Comparison of ENCODE assay signal across 11 cellular contexts in genomic region chr22:31287818-31288495, GRCh38. TPM values are rescaled to one million over a fixed set of nuclear protein-coding genes. Genes with fewer than 3 reads are reported as not detected.
DNase-seq lines count a peak whose midpoint lies in the region; ATAC-seq and TF ChIP-seq lines count a peak whose summit lies in the region.
"Had no signal": no experiment of that assay in that cellular context is flagged by ENCODE, and none has a peak within 500 bp of the region (broad histone marks: within the 10 kb centered on the region; RNA-seq: fewer than 3 reads in every experiment).

No MANE protein-coding gene starts in this region.

- H3K36me3 ChIP-seq in KOPT-K1 (ENCODE audit: insufficient read depth, low read length), result no peaks in the 10 kb centered on the region

- DNase-seq in CD4-positive, alpha-beta T cell, result no peak
- DNase-seq in activated naive CD8-positive, alpha-beta T cell treated with anti-CD3 and anti-CD28 coated beads, Interleukin-2, amount 50 U/mL, for 24 hours, result no peak
- DNase-seq in natural killer cell treated with Interleukin-12 subunit alpha and Interleukin-12 subunit beta and Interleukin-15 and Interleukin-18, amount 100 ng/mL, for 72 hours (ENCODE audit: low spot score), result peak; percentile 45
- DNase-seq in HuH-7 (ENCODE audit: low spot score) (no peak), NCI-H774 (lab: John Stamatoyannopoulos, UW) (no peak), DMS 273 (lab: John Stamatoyannopoulos, UW; ENCODE audit: unreplicated experiment) (no peak)
- DNase-seq: dermis blood vessel endothelial cell, hippocampal formation, NCI-H1436 treated with DMSO at 0.1 percent for 48 hours had no signal

- peak overlapping the region; percentile 94 for H3K4me3 Mint-ChIP-seq in CD4-positive, alpha-beta T cell
- H3K4me3 Mint-ChIP-seq in activated naive CD8-positive, alpha-beta T cell treated with anti-CD3 and anti-CD28 coated beads, Interleukin-2, amount 50 U/mL, for 24 hours, result peak overlapping the region; percentile 92
- peak overlapping the region; percentile 22 for H3K4me3 Mint-ChIP-seq in natural killer cell treated with Interleukin-12 subunit alpha and Interleukin-12 subunit beta and Interleukin-15 and Interleukin-18, amount 100 ng/mL, for 72 hours

- H3K4me1 Mint-ChIP-seq in CD4-positive, alpha-beta T cell (ENCODE audit: low read depth), result peaks cover 86% of the 10 kb centered on the region
- H3K4me1 Mint-ChIP-seq in activated naive CD8-positive, alpha-beta T cell treated with anti-CD3 and anti-CD28 coated beads, Interleukin-2, amount 50 U/mL, for 24 hours, result peaks cover 84% of the 10 kb centered on the region
- H3K4me1 Mint-ChIP-seq in natural killer cell treated with Interleukin-12 subunit alpha and Interleukin-12 subunit beta and Interleukin-15 and Interleukin-18, amount 100 ng/mL, for 72 hours (ENCODE audit: low read depth in 2 of 2), result peaks cover 61 to 71% of the 10 kb centered on the region in 2 donors

- H3K27ac ChIP-seq in CD4-positive, alpha-beta T cell (ENCODE audit: low read depth, low read length), result peak overlapping the region; percentile 100
- H3K27ac ChIP-seq in KOPT-K1 (ENCODE audit: low read depth, low read length, poor library complexity, severe bottlenecking), result peak overlapping the region; percentile 24

- peaks cover 100% of the 10 kb centered on the region for H3K36me3 Mint-ChIP-seq in CD4-positive, alpha-beta T cell (ENCODE audit: low read depth)
- peaks cover 6% of the 10 kb centered on the region for H3K36me3 Mint-ChIP-seq in activated naive CD8-positive, alpha-beta T cell treated with anti-CD3 and anti-CD28 coated beads, Interleukin-2, amount 50 U/mL, for 24 hours (ENCODE audit: low read depth)
- H3K36me3 Mint-ChIP-seq in natural killer cell treated with Interleukin-12 subunit alpha and Interleukin-12 subunit beta and Interleukin-15 and Interleukin-18, amount 100 ng/mL, for 72 hours, result no peaks in the 10 kb centered on the region

- no peaks in the 10 kb centered on the region for H3K27me3 Mint-ChIP-seq in CD4-positive, alpha-beta T cell
- no peaks in the 10 kb centered on the region for H3K27me3 Mint-ChIP-seq in activated naive CD8-positive, alpha-beta T cell treated with anti-CD3 and anti-CD28 coated beads, Interleukin-2, amount 50 U/mL, for 24 hours
- no peaks in the 10 kb centered on the region for H3K27me3 Mint-ChIP-seq in natural killer cell treated with Interleukin-12 subunit alpha and Interleukin-12 subunit beta and Interleukin-15 and Interleukin-18, amount 100 ng/mL, for 72 hours

- no peaks in the 10 kb centered on the region for H3K9me3 Mint-ChIP-seq in CD4-positive, alpha-beta T cell
- H3K9me3 Mint-ChIP-seq in activated naive CD8-positive, alpha-beta T cell treated with anti-CD3 and anti-CD28 coated beads, Interleukin-2, amount 50 U/mL, for 24 hours, result no peaks in the 10 kb centered on the region
- no peaks in the 10 kb centered on the region for H3K9me3 Mint-ChIP-seq in natural killer cell treated with Interleukin-12 subunit alpha and Interleukin-12 subunit beta and Interleukin-15 and Interleukin-18, amount 100 ng/mL, for 72 hours

- intact Hi-C loops in CD4-positive, alpha-beta T cell (cut with DNase I, micrococcal nuclease), result loop anchor here in 1 of 2 experiments (5.0 kb wide), 1 partner anchor 204 kb away; no protein-coding TSS in a partner anchor

- CTCF ChIA-PET in CD4-positive, alpha-beta T cell (lab: Charles Lee), result interaction anchor here (1.0 to 1.2 kb wide), 2 partner anchors 15 to 25 kb away, joined by 3 to 7 read pairs; no protein-coding TSS in a partner anchor

- no peaks in the 10 kb centered on the region for H3K27me3 ChIP-seq in CD4-positive, alpha-beta T cell (ENCODE audit: control insufficient read depth, insufficient read depth, low read length)

- POLR2A ChIA-PET in CD4-positive, alpha-beta T cell (lab: Charles Lee), result interaction anchor here (0.8 to 14.2 kb wide), 5 partner anchors 10 to 58 kb away, joined by 3 to 1064 read pairs (median 113); partner anchors contain the start of gene PATZ1

- ATAC-seq in CD4-positive, alpha-beta T cell (ENCODE audit: poor library complexity), result no peak
- no peak for ATAC-seq in activated naive CD8-positive, alpha-beta T cell treated with anti-CD3 and anti-CD28 coated beads, Interleukin-2, amount 50 U/mL, for 24 hours
- no peak for ATAC-seq in natural killer cell treated with Interleukin-12 subunit alpha and Interleukin-12 subunit beta and Interleukin-15 and Interleukin-18, amount 100 ng/mL, for 72 hours
- ATAC-seq in GM19351 (IDR thresholded peaks at IDR 0.05; ENCODE audit: unreplicated experiment), result no peak

- H3K27ac Mint-ChIP-seq in CD4-positive, alpha-beta T cell, result peak overlapping the region; percentile 98
- peak overlapping the region; percentile 86 for H3K27ac Mint-ChIP-seq in activated naive CD8-positive, alpha-beta T cell treated with anti-CD3 and anti-CD28 coated beads, Interleukin-2, amount 50 U/mL, for 24 hours
- peak overlapping the region; percentile 82 to 96 for H3K27ac Mint-ChIP-seq in natural killer cell treated with Interleukin-12 subunit alpha and Interleukin-12 subunit beta and Interleukin-15 and Interleukin-18, amount 100 ng/mL, for 72 hours

- TF ChIP-seq CTCF in CD4-positive, alpha-beta T cell (IDR thresholded peaks at IDR 0.05), result no peak

- H3K9me3 ChIP-seq in CD4-positive, alpha-beta T cell (ENCODE audit: control insufficient read depth, low read length), result no peaks in the 10 kb centered on the region
- H3K9me3 ChIP-seq in KOPT-K1 (ENCODE audit: insufficient read depth, low read length, poor library complexity, severe bottlenecking), result no peaks in the 10 kb centered on the region

RNA-seq across cellular contexts. Expression of gene PIK3IP1, which starts 4.3 kb away (rescaled TPM):
- 1,000 to 10,000 TPM; 1,063 to 1,072 TPM for total RNA-seq in CD4-positive, alpha-beta T cell
- 1 to 10 TPM in 1 of 2 donors, under 1 TPM in 1; 0.74 to 1.0 TPM for total RNA-seq in natural killer cell treated with Interleukin-12 subunit alpha and Interleukin-12 subunit beta and Interleukin-15 and Interleukin-18, amount 100 ng/mL, for 72 hours

RNA-seq across cellular contexts. Expression of gene PATZ1, which starts 58.2 kb away (rescaled TPM):
- total RNA-seq in CD4-positive, alpha-beta T cell, result 10 to 100 TPM; 54.4 to 58.3 TPM
- 10 to 100 TPM; 13.9 to 34.1 TPM for total RNA-seq in natural killer cell treated with Interleukin-12 subunit alpha and Interleukin-12 subunit beta and Interleukin-15 and Interleukin-18, amount 100 ng/mL, for 72 hours

Comparison
In these comparisons a context has a peak if more than half of its experiments do, and no peak if none do; other contexts are left out.
1. H3K4me3 Mint-ChIP-seq: peak in every context shown above with its lines; median percentile 94 in CD4-positive, alpha-beta T cell; 92 in activated naive CD8-positive, alpha-beta T cell treated with anti-CD3 and anti-CD28 coated beads, Interleukin-2, amount 50 U/mL, for 24 hours; 22 in natural killer cell treated with Interleukin-12 subunit alpha and Interleukin-12 subunit beta and Interleukin-15 and Interleukin-18, amount 100 ng/mL, for 72 hours.
2. RNA of gene PIK3IP1, which starts 4.3 kb away (total RNA-seq): 1,063 to 1,072 TPM in CD4-positive, alpha-beta T cell; 0.74 to 1.0 TPM in natural killer cell treated with Interleukin-12 subunit alpha and Interleukin-12 subunit beta and Interleukin-15 and Interleukin-18, amount 100 ng/mL, for 72 hours; every median in the first group is over 100 times any median in the second.
3. Peak in every context shown above with its lines, with median percentiles within 50 percentile points of each other: H3K27ac Mint-ChIP-seq.